Comparison of ENCODE assay signal across 26 cellular contexts in genomic region chr2:143117225-143117624, GRCh38. TPM values are rescaled to one million over a fixed set of nuclear protein-coding genes. Genes with fewer than 3 reads are reported as not detected.
"Had no signal": no experiment of that assay in that cellular context is flagged by ENCODE, and none has a peak within 500 bp of the region (broad histone marks: within the 10 kb centered on the region; RNA-seq: fewer than 3 reads in every experiment).

No MANE protein-coding gene starts in this region.

- H3K4me1 Mint-ChIP-seq: brain, WTC11 had no signal

- H3K4me3 Mint-ChIP-seq: activated CD4-positive, alpha-beta T cell treated with anti-CD3 and anti-CD28 coated beads, Interleukin-2, amount 10 ng/mL, durations not matched to agents 7 days and 5 days; brain; memory B cell; natural killer cell treated with Interleukin-12 subunit alpha and Interleukin-12 subunit beta and Interleukin-15 and Interleukin-18, amount 100 ng/mL, for 72 hours; stimulated activated naive B cell treated with anti-CD40 and anti-IgM and Interleukin-4, amounts not matched to agents 10 μg/mL and 1 μg/mL and 100 μg/mL, for 72 hours; T-cell; WTC11 had no signal

- H3K27me3 Mint-ChIP-seq: activated CD4-positive, alpha-beta T cell treated with anti-CD3 and anti-CD28 coated beads, Interleukin-2, amount 10 ng/mL, durations not matched to agents 7 days and 5 days; memory B cell; natural killer cell treated with Interleukin-12 subunit alpha and Interleukin-12 subunit beta and Interleukin-15 and Interleukin-18, amount 100 ng/mL, for 72 hours; progenitor cell of endocrine pancreas; stimulated activated naive B cell treated with anti-CD40 and anti-IgM and Interleukin-4, amounts not matched to agents 10 μg/mL and 1 μg/mL and 100 μg/mL, for 72 hours had no signal

- H3K9me3 Mint-ChIP-seq: WTC11 had no signal

- DNase-seq: activated CD4-positive, alpha-beta T cell treated with anti-CD3 and anti-CD28 coated beads, Interleukin-2, amount 10 ng/mL, durations not matched to agents 7 days and 5 days; activated gamma-delta T cell; aorta; central memory CD4-positive, alpha-beta T cell; dermis blood vessel endothelial cell; effector CD8-positive, alpha-beta T cell; erythroblast; foreskin fibroblast; heart right ventricle; islet precursor cell; left cardiac atrium; retina; sigmoid colon; SJCRH30; stimulated activated naive B cell treated with anti-CD40 and anti-IgM and Interleukin-4, amounts not matched to agents 10 μg/mL and 1 μg/mL and 100 μg/mL, for 72 hours; T-cell; T-helper 9 cell; upper lobe of right lung had no signal

- ATAC-seq: heart right ventricle; left cardiac atrium; natural killer cell treated with Interleukin-12 subunit alpha and Interleukin-12 subunit beta and Interleukin-15 and Interleukin-18, amount 100 ng/mL, for 72 hours; stimulated activated naive B cell treated with anti-CD40 and anti-IgM and Interleukin-4, amounts not matched to agents 10 μg/mL and 1 μg/mL and 100 μg/mL, for 72 hours; T-cell; upper lobe of right lung; WTC11 had no signal

- H3K27ac Mint-ChIP-seq: activated CD4-positive, alpha-beta T cell treated with anti-CD3 and anti-CD28 coated beads, Interleukin-2, amount 10 ng/mL, durations not matched to agents 7 days and 5 days; brain; memory B cell; progenitor cell of endocrine pancreas; stimulated activated naive B cell treated with anti-CD40 and anti-IgM and Interleukin-4, amounts not matched to agents 10 μg/mL and 1 μg/mL and 100 μg/mL, for 72 hours; T-cell; WTC11 had no signal

- H3K36me3 Mint-ChIP-seq: brain; natural killer cell treated with Interleukin-12 subunit alpha and Interleukin-12 subunit beta and Interleukin-15 and Interleukin-18, amount 100 ng/mL, for 72 hours; WTC11 had no signal

RNA-seq across cellular contexts. Expression of gene ARHGAP15, which starts 12.0 kb away (rescaled TPM):
- total RNA-seq: dermis blood vessel endothelial cell, fibroblast of lung, osteocyte, progenitor cell of endocrine pancreas, smooth muscle cell had no signal
